10 cellular contexts compared by ENCODE assay signal in the genomic region with DNA sequence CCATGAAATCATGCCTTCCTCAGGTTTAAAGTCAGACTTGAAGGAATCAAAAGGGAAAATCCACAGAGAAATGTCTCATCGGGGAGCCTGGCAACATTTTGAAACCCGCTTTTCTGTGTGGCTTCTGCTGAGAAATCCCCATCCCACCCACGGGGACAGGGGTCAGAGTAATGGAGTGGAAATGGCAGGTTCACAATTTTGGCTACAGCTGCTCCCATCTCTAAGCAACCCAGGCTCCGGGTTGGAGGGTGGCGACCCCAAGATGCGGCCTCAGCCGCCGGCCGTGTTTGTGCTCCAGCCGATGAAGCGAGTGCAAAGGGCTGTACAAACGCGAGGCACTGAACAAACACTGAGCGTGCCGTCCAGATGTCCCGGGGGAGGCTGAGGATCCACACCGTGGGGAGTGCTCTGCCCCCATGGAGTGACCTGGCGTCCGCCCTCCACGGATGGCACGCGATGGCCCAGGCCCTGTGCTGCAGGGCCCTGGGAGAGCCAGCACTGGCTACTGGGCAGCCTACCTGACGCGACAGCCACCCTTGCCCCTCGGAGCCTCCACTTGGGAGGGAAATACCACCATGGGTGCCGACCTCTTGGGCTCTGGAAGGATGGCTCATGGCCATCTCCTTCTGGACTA. TPM values are rescaled to one million over a fixed set of nuclear protein-coding genes. Genes with fewer than 3 reads are reported as not detected.
DNase-seq lines count a peak whose midpoint lies in the region; ATAC-seq and TF ChIP-seq lines count a peak whose summit lies in the region.
"Had no signal": no experiment of that assay in that cellular context is flagged by ENCODE, and none has a peak within 500 bp of the region (broad histone marks: within the 10 kb centered on the region; RNA-seq: fewer than 3 reads in every experiment).

No MANE protein-coding gene starts in this region.

- H3K4me3 ChIP-seq in dorsolateral prefrontal cortex (peak overlapping the region in 3 of 59 donors; percentile 0 to 16 (median 13)), rectal smooth muscle tissue (ENCODE audit: low read length) (no peak overlapping the region), tibial artery (no peak overlapping the region)

- H3K9ac ChIP-seq in rectal smooth muscle tissue (ENCODE audit: low read length) = no peak overlapping the region

- H3K9me3 Mint-ChIP-seq in chondrocyte (ENCODE audit: low read depth) = peaks cover 3% of the 10 kb centered on the region

- peak overlapping the region in 52 of 59 donors; percentile 12 to 82 (median 65) for H3K27ac ChIP-seq in dorsolateral prefrontal cortex
- peak overlapping the region; percentile 53 for H3K27ac ChIP-seq in rectal smooth muscle tissue (ENCODE audit: low read depth, low read length)
- no peak overlapping the region for H3K27ac ChIP-seq in tibial artery

- peak; percentile 21 for TF ChIP-seq POLR2A in GM10847 (IDR thresholded peaks at IDR 0.05; ENCODE audit: extremely low read depth, insufficient read length)

- H3K36me3 ChIP-seq in rectal smooth muscle tissue (ENCODE audit: control insufficient read depth, insufficient read depth, low read length) (no peaks in the 10 kb centered on the region), tibial artery (peaks cover 0 to 19% (median 0%) of the 10 kb centered on the region in 3 donors)

- no peaks in the 10 kb centered on the region for H3K4me1 Mint-ChIP-seq in chondrocyte (ENCODE audit: low read depth)

- H3K27me3 ChIP-seq in dorsolateral prefrontal cortex = no peaks in the 10 kb centered on the region
- no peaks in the 10 kb centered on the region for H3K27me3 ChIP-seq in rectal smooth muscle tissue (ENCODE audit: control insufficient read depth, insufficient read depth, low read length)
- H3K27me3 ChIP-seq in tibial artery = no peaks in the 10 kb centered on the region

- H3K27ac Mint-ChIP-seq in chondrocyte (ENCODE audit: unreplicated experiment) = no peak overlapping the region

- H3K9me3 ChIP-seq in tibial artery = no peaks in the 10 kb centered on the region

- intact Hi-C loops in dorsolateral prefrontal cortex (cut with DNase I) = no loop called here
- intact Hi-C loops in tibial artery (cut with DNase I; ENCODE audit: low total_unique reads) = no loop called here

- ATAC-seq in GM21723 (IDR thresholded peaks at IDR 0.05; ENCODE audit: unreplicated experiment) (peak; percentile 29), SK-N-SH treated with all-trans-retinoic acid at 6 μM for 48 hours (no peak)
- ATAC-seq: PC-3 had no signal

- no peaks in the 10 kb centered on the region for H3K27me3 Mint-ChIP-seq in chondrocyte (ENCODE audit: low read depth)

- DNase-seq in dorsolateral prefrontal cortex (no peak), chondrocyte (ENCODE audit: low spot score) (no peak), SHP77 treated with DMSO at 0.1 percent for 48 hours (lab: John Stamatoyannopoulos, UW) (no peak), tibial artery (no peak)
- DNase-seq: KG1, PC-3 had no signal

- no peaks in the 10 kb centered on the region for H3K36me3 Mint-ChIP-seq in chondrocyte (ENCODE audit: low read depth)

- TF ChIP-seq CTCF in dorsolateral prefrontal cortex (IDR thresholded peaks at IDR 0.05 in 54 of 56, conservative IDR thresholded peaks at IDR 0.05 in 2 of 56; ENCODE audit: low read depth in 1 of 56, partially characterized antibody in 56 of 56) (no peak), chondrocyte (IDR thresholded peaks at IDR 0.05) (no peak), tibial artery (IDR thresholded peaks at IDR 0.05) (no peak)

- H3K4me1 ChIP-seq in rectal smooth muscle tissue (ENCODE audit: control insufficient read depth, insufficient read depth, low read length) (no peaks in the 10 kb centered on the region), tibial artery (no peaks in the 10 kb centered on the region)

- no peak overlapping the region for H3K4me3 Mint-ChIP-seq in chondrocyte (ENCODE audit: unreplicated experiment)

TF ChIP-seq in SK-N-SH treated with all-trans-retinoic acid at 6 μM for 48 hours, 23 proteins besides CTCF, POLR2A, EP300 and RAD21:
- no peak for TF ChIP-seq ESRRG (CRISPR knock-in tag; IDR thresholded peaks at IDR 0.05)
- no peak for TF ChIP-seq ZFP3 (CRISPR knock-in tag; IDR thresholded peaks at IDR 0.05)

RNA-seq across cellular contexts. Expression of gene SLC43A2, which starts 22.2 kb away (rescaled TPM):
- 10 to 100 TPM; 27.7 to 80.6 (median 45.9) TPM for total RNA-seq in dorsolateral prefrontal cortex
- 3.0 to 3.7 TPM (median 3.3 TPM) in 3 replicates for total RNA-seq in chondrocyte

RNA-seq across cellular contexts. Expression of gene SCARF1, which starts 39.1 kb away (rescaled TPM):
- 10 to 100 TPM in 39 of 120 experiments, 1 to 10 TPM in 81; 5.1 to 21.7 (median 8.7) TPM for total RNA-seq in dorsolateral prefrontal cortex
- 0.42 to 0.64 TPM (median 0.51 TPM) in 3 replicates for total RNA-seq in chondrocyte

RNA-seq across cellular contexts. Expression of gene RILP, which starts 43.2 kb away (rescaled TPM):
- total RNA-seq in dorsolateral prefrontal cortex = 10 to 100 TPM in 111 of 120 experiments, 1 to 10 TPM in 9; 5.3 to 27.4 (median 14.8) TPM
- 1.8 to 2.0 TPM (median 1.8 TPM) in 3 replicates for total RNA-seq in chondrocyte

RNA-seq across cellular contexts. Expression of gene PITPNA, which starts 43.9 kb away (rescaled TPM):
- total RNA-seq in dorsolateral prefrontal cortex (100 to 1,000 TPM in 97 of 120 experiments, 10 to 100 TPM in 23; 69.4 to 185 (median 126) TPM), chondrocyte (60.7 to 69.1 TPM (median 68.2 TPM) in 3 replicates)

Comparison
In these comparisons a context has a peak if more than half of its experiments do, and no peak if none do; other contexts are left out.
1. H3K27ac ChIP-seq: peak in dorsolateral prefrontal cortex (52 of 59) and rectal smooth muscle tissue (single experiment); none in tibial artery (0 of 2).